1 cellular context compared by ENCODE assay signal in the genomic region with DNA sequence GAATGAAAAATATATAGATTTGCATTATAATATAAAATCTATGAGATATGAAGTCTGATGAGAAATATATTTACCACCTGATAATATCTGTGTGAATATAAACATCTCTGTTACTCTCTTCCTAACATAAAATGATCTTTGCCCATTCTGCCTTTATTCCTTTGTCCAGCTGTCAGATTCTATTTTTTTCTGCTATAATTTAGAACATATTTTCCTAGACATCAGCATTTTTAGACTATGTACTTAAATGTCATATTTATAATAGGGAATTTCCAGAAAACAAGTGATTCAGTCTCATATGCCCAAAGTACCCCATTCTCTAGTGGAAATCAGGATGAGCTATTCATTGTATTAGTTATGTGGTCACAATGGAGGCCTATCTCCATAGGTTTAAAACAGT.
TF ChIP-seq lines count a peak whose summit lies in the region.

No MANE protein-coding gene starts in this region.

TF ChIP-seq in IMR-90, 13 proteins besides CTCF, POLR2A, EP300 and RAD21:
- TF ChIP-seq, protein P1, sequence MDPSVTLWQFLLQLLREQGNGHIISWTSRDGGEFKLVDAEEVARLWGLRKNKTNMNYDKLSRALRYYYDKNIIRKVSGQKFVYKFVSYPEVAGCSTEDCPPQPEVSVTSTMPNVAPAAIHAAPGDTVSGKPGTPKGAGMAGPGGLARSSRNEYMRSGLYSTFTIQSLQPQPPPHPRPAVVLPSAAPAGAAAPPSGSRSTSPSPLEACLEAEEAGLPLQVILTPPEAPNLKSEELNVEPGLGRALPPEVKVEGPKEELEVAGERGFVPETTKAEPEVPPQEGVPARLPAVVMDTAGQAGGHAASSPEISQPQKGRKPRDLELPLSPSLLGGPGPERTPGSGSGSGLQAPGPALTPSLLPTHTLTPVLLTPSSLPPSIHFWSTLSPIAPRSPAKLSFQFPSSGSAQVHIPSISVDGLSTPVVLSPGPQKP (IDR thresholded peaks at IDR 0.05; ENCODE audit: borderline replicate concordance, low read depth, low read length), result no peak
- TF ChIP-seq BHLHE40 (IDR thresholded peaks at IDR 0.05; ENCODE audit: low read depth, low read length) (no peak), CEBPB (IDR thresholded peaks at IDR 0.05; ENCODE audit: low read depth, low read length) (no peak), CHD1 (IDR thresholded peaks at IDR 0.05; ENCODE audit: low read depth, low read length) (no peak), MAFK (IDR thresholded peaks at IDR 0.05; ENCODE audit: low read depth, low read length) (no peak), FOS (IDR thresholded peaks at IDR 0.05; ENCODE audit: low read depth, low read length) (no peak), SMC3 (IDR thresholded peaks at IDR 0.05; ENCODE audit: low read depth, low read length) (no peak), RCOR1 (IDR thresholded peaks at IDR 0.05; ENCODE audit: insufficient replicate concordance, low read length) (no peak), MAZ (IDR thresholded peaks at IDR 0.05; ENCODE audit: borderline replicate concordance, low read depth, low read length) (no peak)
